In genomic region chr4:183658362-183659028, GRCh38 we compare ENCODE assay signal across 8 cellular contexts. TPM values are rescaled to one million over a fixed set of nuclear protein-coding genes. Genes with fewer than 3 reads are reported as not detected.
DNase-seq lines count a peak whose midpoint lies in the region; ATAC-seq and TF ChIP-seq lines count a peak whose summit lies in the region.

No MANE protein-coding gene starts in this region.

- peaks cover 7% of the 10 kb centered on the region for H3K36me3 Mint-ChIP-seq in activated naive CD8-positive, alpha-beta T cell treated with anti-CD3 and anti-CD28 coated beads for 36 hours

- H3K27me3 ChIP-seq in right atrium auricular region: no peaks in the 10 kb centered on the region

- H3K9me3 ChIP-seq in right atrium auricular region: no peaks in the 10 kb centered on the region

- peak overlapping the region; percentile 61 to 83 for H3K4me3 ChIP-seq in right atrium auricular region

- ATAC-seq in GM21723 (IDR thresholded peaks at IDR 0.05; ENCODE audit: unreplicated experiment) (peak; percentile 33), HG02884 (IDR thresholded peaks at IDR 0.05; ENCODE audit: unreplicated experiment) (no peak)

- peak overlapping the region; percentile 88 for H3K4me3 Mint-ChIP-seq in activated naive CD8-positive, alpha-beta T cell treated with anti-CD3 and anti-CD28 coated beads for 36 hours

- TF ChIP-seq CTCF in right atrium auricular region (IDR thresholded peaks at IDR 0.05): no peak

- H3K27me3 Mint-ChIP-seq in activated naive CD8-positive, alpha-beta T cell treated with anti-CD3 and anti-CD28 coated beads for 36 hours: no peaks in the 10 kb centered on the region

- H3K9me3 Mint-ChIP-seq in activated naive CD8-positive, alpha-beta T cell treated with anti-CD3 and anti-CD28 coated beads for 36 hours: no peaks in the 10 kb centered on the region

- peak; percentile 35 for DNase-seq in EH (ENCODE audit: low read depth)
- peak; percentile 23 for DNase-seq in NCI-H69 (lab: John Stamatoyannopoulos, UW)
- DNase-seq in activated naive CD8-positive, alpha-beta T cell treated with anti-CD3 and anti-CD28 coated beads for 36 hours: peak; percentile 35
- DNase-seq in right atrium auricular region (ENCODE audit: low spot score): no peak
- peak; percentile 86 for DNase-seq in retina
- no peak for DNase-seq in ureter (ENCODE audit: low spot score)

- H3K36me3 ChIP-seq in right atrium auricular region: peaks cover 3% of the 10 kb centered on the region

- H3K27ac Mint-ChIP-seq in activated naive CD8-positive, alpha-beta T cell treated with anti-CD3 and anti-CD28 coated beads for 36 hours: peak overlapping the region; percentile 95

- peaks cover 0 to 26% of the 10 kb centered on the region in 2 donors for H3K4me1 ChIP-seq in right atrium auricular region

- peak overlapping the region; percentile 90 to 97 for H3K27ac ChIP-seq in right atrium auricular region

- peaks cover 32% of the 10 kb centered on the region for H3K4me1 Mint-ChIP-seq in activated naive CD8-positive, alpha-beta T cell treated with anti-CD3 and anti-CD28 coated beads for 36 hours

RNA-seq across cellular contexts. Expression of gene RWDD4, which starts 0.5 kb away (rescaled TPM):
- 10 to 100 TPM; 23.0 to 26.3 TPM for total RNA-seq in activated naive CD8-positive, alpha-beta T cell treated with anti-CD3 and anti-CD28 coated beads for 36 hours
- total RNA-seq in right atrium auricular region (10 to 100 TPM; 15.3 to 24.9 TPM), ureter (17.3 TPM)

RNA-seq across cellular contexts. Expression of gene TRAPPC11, which starts 0.6 kb away (rescaled TPM):
- total RNA-seq in activated naive CD8-positive, alpha-beta T cell treated with anti-CD3 and anti-CD28 coated beads for 36 hours: 10 to 100 TPM; 18.9 to 21.6 TPM
- total RNA-seq in right atrium auricular region: 10 to 100 TPM; 22.2 to 31.0 TPM
- total RNA-seq in ureter: 49.4 TPM

Comparison
In these comparisons a context has a peak if more than half of its experiments do, and no peak if none do; other contexts are left out.
1. DNase-seq: peak in EH (single experiment), NCI-H69 (single experiment), activated naive CD8-positive, alpha-beta T cell treated with anti-CD3 and anti-CD28 coated beads for 36 hours (single experiment) and retina (single experiment); none in right atrium auricular region (single experiment) and ureter (single experiment).